Comparison of ENCODE assay signal across 12 cellular contexts in the genomic region with DNA sequence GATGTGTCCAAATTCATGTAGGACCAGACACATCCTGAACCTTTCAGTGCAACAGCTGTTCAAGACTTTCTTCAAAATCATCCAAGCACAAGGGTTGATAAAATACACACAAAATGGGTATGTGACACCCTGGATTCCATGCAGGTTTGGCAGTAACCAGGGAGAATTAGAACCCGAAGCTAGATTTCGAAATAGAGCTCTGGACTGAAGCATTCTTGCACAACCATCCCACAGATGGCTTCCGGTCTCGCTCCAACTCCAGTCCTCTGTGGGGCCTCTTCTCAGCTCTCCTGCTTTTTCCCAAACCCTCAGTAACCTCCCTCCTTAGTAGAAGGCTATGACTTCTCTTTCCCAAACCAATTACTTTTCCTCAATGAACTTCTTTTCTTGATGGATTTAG.
DNase-seq lines count a peak whose midpoint lies in the region; ATAC-seq and TF ChIP-seq lines count a peak whose summit lies in the region.
"Had no signal": no experiment of that assay in that cellular context is flagged by ENCODE, and none has a peak within 500 bp of the region (broad histone marks: within the 10 kb centered on the region; RNA-seq: fewer than 3 reads in every experiment).

No MANE protein-coding gene starts in this region.

- H3K9me3 ChIP-seq in right lobe of liver (no peaks in the 10 kb centered on the region), upper lobe of right lung (no peaks in the 10 kb centered on the region), ovary (no peaks in the 10 kb centered on the region), OCI-LY7 (ENCODE audit: low read length) (no peaks in the 10 kb centered on the region)
- H3K9me3 ChIP-seq: HAP-1 had no signal

- DNase-seq in choroid plexus epithelial cell (ENCODE audit: low read depth): peak; percentile 78
- DNase-seq in right lobe of liver: no peak
- DNase-seq in upper lobe of right lung: no peak
- no peak for DNase-seq in activated CD4-positive, alpha-beta T cell treated with anti-CD3 and anti-CD28 coated beads for 4 hours
- DNase-seq in ovary: no peak
- DNase-seq in OCI-LY7 (ENCODE audit: low spot score): no peak
- DNase-seq: activated B cell treated with CpG ODN at 0.5 μM for 24 hours, NCI-H1417 treated with DMSO at 0.1 percent for 48 hours, nucleus accumbens had no signal

- TF ChIP-seq POLR2A in right lobe of liver (IDR thresholded peaks at IDR 0.05): no peak
- no peak for TF ChIP-seq POLR2A in ovary (IDR thresholded peaks at IDR 0.05)

- no peaks in the 10 kb centered on the region for H3K9me2 ChIP-seq in OCI-LY7 (ENCODE audit: insufficient read depth, low read length)

- CTCF ChIA-PET in OCI-LY7 (lab: Charles Lee; ENCODE audit: unreplicated experiment): no interaction called here

- no peak overlapping the region for H2AFZ ChIP-seq in OCI-LY7 (ENCODE audit: low read length)

- H3K4me3 ChIP-seq in choroid plexus epithelial cell (ENCODE audit: low read depth, low read length): no peak overlapping the region
- no peak overlapping the region for H3K4me3 ChIP-seq in right lobe of liver
- no peak overlapping the region for H3K4me3 ChIP-seq in upper lobe of right lung
- no peak overlapping the region for H3K4me3 ChIP-seq in ovary
- no peak overlapping the region for H3K4me3 ChIP-seq in OCI-LY7 (ENCODE audit: low read depth, low read length, poor library complexity, severe bottlenecking)
- H3K4me3 ChIP-seq: HAP-1 had no signal

- ATAC-seq in right lobe of liver: peak; percentile 54 to 75 (median 63)
- ATAC-seq in upper lobe of right lung: peak; percentile 48
- no peak for ATAC-seq in GM21528 (IDR thresholded peaks at IDR 0.05; ENCODE audit: low FRiP score, unreplicated experiment)

- POLR2A ChIA-PET in OCI-LY7 (lab: Charles Lee): no interaction called here

- no peaks in the 10 kb centered on the region for H3K79me2 ChIP-seq in OCI-LY7 (ENCODE audit: insufficient read depth, low read depth, low read length)

- H3K27me3 ChIP-seq in right lobe of liver: no peaks in the 10 kb centered on the region
- H3K27me3 ChIP-seq in upper lobe of right lung: no peaks in the 10 kb centered on the region
- H3K27me3 ChIP-seq in ovary: no peaks in the 10 kb centered on the region

- intact Hi-C loops in right lobe of liver (cut with DNase I): no loop called here
- intact Hi-C loops in upper lobe of right lung (cut with DNase I): no loop called here
- intact Hi-C loops in ovary (cut with DNase I): no loop called here
- intact Hi-C loops in OCI-LY7 (cut with micrococcal nuclease; ENCODE audit: unreplicated experiment): no loop called here

- H3K4me1 ChIP-seq in right lobe of liver (no peaks in the 10 kb centered on the region), upper lobe of right lung (peaks cover 31% of the 10 kb centered on the region), ovary (ENCODE audit: insufficient read depth) (peaks cover 6% of the 10 kb centered on the region), OCI-LY7 (ENCODE audit: insufficient read depth, low read length, poor library complexity, severe bottlenecking) (no peaks in the 10 kb centered on the region)

- 17% methylated on average over 4 of the region's 4 CpGs for WGBS in right lobe of liver (ENCODE audit: insufficient coverage, low coverage, low lambda C conversion rate, missing lambda C conversion rate)
- 77 to 93% (median 93%) methylated on average over 4 of the region's 4 CpGs for WGBS in ovary, 3 donors

- no peak for TF ChIP-seq EP300 in Ishikawa (IDR thresholded peaks at IDR 0.05; ENCODE audit: borderline replicate concordance)
- TF ChIP-seq EP300 in ovary (IDR thresholded peaks at IDR 0.05): no peak

- no peak overlapping the region for H3K4me2 ChIP-seq in OCI-LY7 (ENCODE audit: low read length)

- no peaks in the 10 kb centered on the region for H4K20me1 ChIP-seq in OCI-LY7 (ENCODE audit: insufficient read depth, low read length)

- TF ChIP-seq CTCF in choroid plexus epithelial cell (conservative IDR thresholded peaks at IDR 0.05; ENCODE audit: low read depth, low read length): no peak
- no peak for TF ChIP-seq CTCF in right lobe of liver (IDR thresholded peaks at IDR 0.05)
- no peak for TF ChIP-seq CTCF in upper lobe of right lung (IDR thresholded peaks at IDR 0.05)
- TF ChIP-seq CTCF in ovary (IDR thresholded peaks at IDR 0.05): no peak
- no peak for TF ChIP-seq CTCF in OCI-LY7 (conservative IDR thresholded peaks at IDR 0.05; ENCODE audit: low read length)

- no peak overlapping the region for H3K27ac ChIP-seq in right lobe of liver
- H3K27ac ChIP-seq in upper lobe of right lung: peak overlapping the region; percentile 51
- no peak overlapping the region for H3K27ac ChIP-seq in ovary
- H3K27ac ChIP-seq in OCI-LY7 (ENCODE audit: low read depth, low read length, poor library complexity, severe bottlenecking): no peak overlapping the region

- no TSS peak for BruUV-seq in OCI-LY7 (replicated peaks; lab: Mats Ljungman, UMichigan)

- no peak for TF ChIP-seq RAD21 in Ishikawa (IDR thresholded peaks at IDR 0.05; ENCODE audit: low read depth)

- peaks cover 0 to 8% (median 0%) of the 10 kb centered on the region in 4 donors for H3K36me3 ChIP-seq in right lobe of liver
- no peaks in the 10 kb centered on the region for H3K36me3 ChIP-seq in upper lobe of right lung
- no peaks in the 10 kb centered on the region for H3K36me3 ChIP-seq in ovary
- H3K36me3 ChIP-seq in OCI-LY7 (ENCODE audit: insufficient read depth, low read length): no peaks in the 10 kb centered on the region
- H3K36me3 ChIP-seq: HAP-1 had no signal

TF ChIP-seq in Ishikawa, 13 proteins besides CTCF, POLR2A, EP300 and RAD21:
- no peak for TF ChIP-seq NFIC (IDR thresholded peaks at IDR 0.05)
- peak; percentile 94 for TF ChIP-seq CEBPB (IDR thresholded peaks at IDR 0.05)
